In genomic region chr20:36373089-36373488, GRCh38 we compare ENCODE assay signal across 27 cellular contexts.
"Had no signal": no experiment of that assay in that cellular context is flagged by ENCODE, and none has a peak within 500 bp of the region (broad histone marks: within the 10 kb centered on the region; RNA-seq: fewer than 3 reads in every experiment).

No MANE protein-coding gene starts in this region.

- FAIRE-seq: urothelium cell line had no signal

- H3K4me3 ChIP-seq: stomach, suprapubic skin, testis, thoracic aorta, thyroid gland, tibial artery, tibial nerve, transverse colon, upper lobe of left lung, upper lobe of right lung, uterus, vagina had no signal

- H3K4me1 ChIP-seq: stomach, suprapubic skin, testis, thyroid gland, tibial artery, tibial nerve, transverse colon, upper lobe of left lung, upper lobe of right lung, uterus, vagina had no signal

- DNase-seq: stimulated activated CD4-positive, alpha-beta T cell treated with anti-CD3 and anti-CD28 coated beads, Interleukin-2, amount 100 ng/mL, for 48 hours; stimulated activated CD4-positive, alpha-beta T cell treated with anti-CD3 and anti-CD28 coated beads, Interleukin-4, amount 100 ng/mL, for 1 hour; stimulated activated CD4-positive, alpha-beta T cell treated with anti-CD3 and anti-CD28 coated beads, Interleukin-4, amount 100 ng/mL, for 24 hours; stimulated activated CD4-positive, alpha-beta T cell treated with anti-CD3 and anti-CD28 coated beads, Interleukin-4, amount 100 ng/mL, for 4 hours; stimulated activated CD8-positive, alpha-beta memory T cell treated with anti-CD3 and anti-CD28 coated beads, Interleukin-4, amount 100 ng/mL, for 48 hours; stimulated activated naive B cell treated with anti-CD40 and anti-IgM and Interleukin-4, amounts not matched to agents 10 μg/mL and 1 μg/mL and 100 μg/mL, for 72 hours; stimulated activated naive CD4-positive, alpha-beta T cell; stimulated activated naive CD4-positive, alpha-beta T cell treated with Interleukin-2 at 50 U/mL for 16 hours; stimulated activated naive CD8-positive, alpha-beta T cell treated with anti-CD3 and anti-CD28 coated beads, Interleukin-15, amount 100 ng/mL, for 72 hours; stimulated activated naive CD8-positive, alpha-beta T cell treated with anti-CD3 and anti-CD28 coated beads, Interleukin-15, Interleukin-2, amounts not matched to agents 100 U/mL and 50 U/mL, for 24 hours; stomach; substantia nigra; testis; thyroid gland; tibial artery; transverse colon; trophoblast cell; upper lobe of left lung; upper lobe of right lung; uterus had no signal

- ATAC-seq: stimulated activated effector memory CD8-positive, alpha-beta T cell treated with anti-CD3 and anti-CD28 coated beads, Interleukin-12 subunit alpha, Interleukin-12 subunit beta, amount 100 ng/mL, for 72 hours; stimulated activated memory B cell treated with anti-CD40 and anti-IgM and Interleukin-4, amounts not matched to agents 10 μg/mL and 1 μg/mL and 100 μg/mL, for 72 hours; stimulated activated naive B cell treated with anti-CD40 and anti-IgM and Interleukin-4, amounts not matched to agents 10 μg/mL and 1 μg/mL and 100 μg/mL, for 72 hours; stimulated activated naive CD8-positive, alpha-beta T cell treated with anti-CD3 and anti-CD28 coated beads, Interleukin-15, amount 100 ng/mL, for 72 hours; stimulated activated naive CD8-positive, alpha-beta T cell treated with anti-CD3 and anti-CD28 coated beads, Interleukin-15, Interleukin-2, amounts not matched to agents 100 U/mL and 50 U/mL, for 24 hours; upper lobe of right lung had no signal

- H3K27me3 ChIP-seq: testis, thyroid gland, upper lobe of left lung, uterus, vagina had no signal

- H3K27ac ChIP-seq: stomach, suprapubic skin, testis, thoracic aorta, thyroid gland, tibial artery, tibial nerve, transverse colon, upper lobe of left lung, upper lobe of right lung, uterus, vagina had no signal

- H3K9me3 ChIP-seq: stomach, suprapubic skin, testis, thoracic aorta, thyroid gland, tibial artery, tibial nerve, transverse colon, upper lobe of left lung, upper lobe of right lung, uterus, vagina had no signal

- H3K36me3 ChIP-seq: stomach, suprapubic skin, thoracic aorta, thyroid gland, tibial artery, tibial nerve, transverse colon, upper lobe of left lung, upper lobe of right lung, uterus, vagina had no signal
